In genomic region chr13:23183292-23183691, GRCh38 we compare ENCODE assay signal across 1 cellular context.
TF ChIP-seq lines count a peak whose summit lies in the region.

No MANE protein-coding gene starts in this region.

TF ChIP-seq in IMR-90, 13 proteins besides CTCF, POLR2A, EP300 and RAD21 (continued from another document):
- TF ChIP-seq ELK1 (IDR thresholded peaks at IDR 0.05; ENCODE audit: borderline replicate concordance, low read depth, low read length) = no peak
- TF ChIP-seq SMC3 (IDR thresholded peaks at IDR 0.05; ENCODE audit: low read depth, low read length) = no peak
- TF ChIP-seq CEBPB (IDR thresholded peaks at IDR 0.05; ENCODE audit: low read depth, low read length) = no peak
- TF ChIP-seq BHLHE40 (IDR thresholded peaks at IDR 0.05; ENCODE audit: low read depth, low read length) = no peak
- TF ChIP-seq NFE2L2 (IDR thresholded peaks at IDR 0.05; ENCODE audit: low read depth, low read length) = no peak
